ENCODE assay signal across 28 cellular contexts in genomic region chr2:86397989-86398388, GRCh38. TPM values are rescaled to one million over a fixed set of nuclear protein-coding genes. Genes with fewer than 3 reads are reported as not detected.
DNase-seq lines count a peak whose midpoint lies in the region; ATAC-seq, FAIRE-seq and TF ChIP-seq lines count a peak whose summit lies in the region.
"Had no signal": no experiment of that assay in that cellular context is flagged by ENCODE, and none has a peak within 500 bp of the region (broad histone marks: within the 10 kb centered on the region; RNA-seq: fewer than 3 reads in every experiment).

No MANE protein-coding gene starts in this region.

- H3K9me1 ChIP-seq in K562 (ENCODE audit: control insufficient read depth, insufficient read depth, low read length), result no peaks in the 10 kb centered on the region

- H3K4me2 ChIP-seq in OCI-LY3 (ENCODE audit: low read length) (no peak overlapping the region), K562 (ENCODE audit: insufficient read depth, low read length) (peak overlapping the region; percentile 44)

- H3K79me2 ChIP-seq in OCI-LY3 (ENCODE audit: low read length) (no peaks in the 10 kb centered on the region), K562 (ENCODE audit: control insufficient read depth, insufficient read depth, low read length) (no peaks in the 10 kb centered on the region)

- peak overlapping the region; percentile 42; the same call in 1 of the 2 replicates for H2AFZ ChIP-seq in OCI-LY3 (ENCODE audit: low read depth, low read length)
- peak overlapping the region; percentile 29; the same call in 1 of the 2 replicates for H2AFZ ChIP-seq in K562 (ENCODE audit: low read depth, low read length)

- POLR2A ChIA-PET in K562 (lab: Yijun Ruan, JAX), result interaction anchor here (1.8 kb wide), 1 partner anchor 43 kb away, joined by 6 read pairs; the partner anchor contains the start of gene KDM3A

- TF ChIP-seq POLR2A in K562 (conservative IDR thresholded peaks at IDR 0.05), result no peak
- TF ChIP-seq POLR2A in GM12892 (IDR thresholded peaks at IDR 0.05; ENCODE audit: low read depth, low read length), result no peak

- H3K4me3 ChIP-seq in OCI-LY3 (ENCODE audit: low read length) (no peak overlapping the region), K562 (no peak overlapping the region)
- H3K4me3 ChIP-seq: gastrocnemius medialis, lower lobe of right lung, psoas muscle, uterus had no signal

- H3K36me3 ChIP-seq in OCI-LY3 (replicated peaks; ENCODE audit: low read depth, low read length) (no peaks in the 10 kb centered on the region), K562 (ENCODE audit: control insufficient read depth, insufficient read depth, low read length) (no peaks in the 10 kb centered on the region)
- H3K36me3 ChIP-seq: gastrocnemius medialis, lower lobe of right lung, neutrophil, uterus had no signal

- in situ Hi-C loops in K562 (cut with MboI), result loop anchor here (25.0 kb wide), 1 partner anchor 664 kb away; no protein-coding TSS in a partner anchor

- intact Hi-C loops in K562 (cut with micrococcal nuclease), result loop anchor here (2.0 to 5.0 kb wide), 2 partner anchors 44 to 405 kb away; partner anchors contain the start of gene KDM3A

- H4K20me1 ChIP-seq in OCI-LY3 (ENCODE audit: insufficient read depth, low read length) (no peaks in the 10 kb centered on the region), K562 (replicated peaks; ENCODE audit: control insufficient read depth, insufficient read depth, low read length) (no peaks in the 10 kb centered on the region)

- H3K4me1 ChIP-seq in OCI-LY3 (ENCODE audit: low read length) (peaks cover 11% of the 10 kb centered on the region; the same call in 1 of the 2 replicates), K562 (replicated peaks in 1 of 2; ENCODE audit: control insufficient read depth in 2 of 2, insufficient read depth in 2 of 2, low read length in 2 of 2) (peaks cover 0 to 9% of the 10 kb centered on the region in 2 experiments; a peak in 1 of 5 replicates)
- H3K4me1 ChIP-seq: uterus had no signal

- no TSS peak for BruUV-seq in K562 (replicated peaks; lab: Mats Ljungman, UMichigan)

- DNase-seq in ELF-1 (ENCODE audit: low read depth, low spot score), result peak; percentile 42
- DNase-seq in K562 (ENCODE audit: extremely low read depth in 1 of 4, low spot score in 3 of 4), result peak; percentile 40 to 62 (median 50)
- no peak for DNase-seq in globus pallidus (ENCODE audit: low spot score)
- DNase-seq in NCI-H2227 (lab: John Stamatoyannopoulos, UW; ENCODE audit: unreplicated experiment), result no peak
- no peak for DNase-seq in GM12892 (ENCODE audit: insufficient read length)
- DNase-seq: ACHN; activated B cell treated with CpG ODN at 0.5 μM for 24 hours; activated CD4-positive, alpha-beta T cell treated with anti-CD3 and anti-CD28 coated beads, Interleukin-2, amount 50 U/mL, for 48 hours; activated naive CD8-positive, alpha-beta T cell treated with anti-CD3 and anti-CD28 coated beads for 36 hours; C1 segment of cervical spinal cord; effector CD8-positive, alpha-beta T cell; gastrocnemius medialis; lower lobe of right lung; NCI-H1092 treated with DMSO at 0.1 percent for 48 hours; NCI-H2081; NCI-H446 treated with DMSO at 0.1 percent for 48 hours; psoas muscle; stimulated activated CD4-positive, alpha-beta T cell treated with anti-CD3 and anti-CD28 coated beads, Interleukin-1b, Interleukin-23, amount 100 ng/mL, for 48 hours; uterus had no signal

- no peak overlapping the region for H3K9ac ChIP-seq in OCI-LY3 (ENCODE audit: low read length)
- no peak overlapping the region for H3K9ac ChIP-seq in K562 (ENCODE audit: insufficient read depth in 1 of 2, low read depth in 2 of 2, low read length in 2 of 2)

- H3K27ac ChIP-seq in OCI-LY3 (ENCODE audit: low read length) (no peak overlapping the region), K562 (ENCODE audit: extremely low read depth, low read depth, low read length) (no peak overlapping the region)
- H3K27ac ChIP-seq: gastrocnemius medialis, lower lobe of right lung, neutrophil, psoas muscle, uterus had no signal

- no peak for TF ChIP-seq CTCF in OCI-LY3 (IDR thresholded peaks at IDR 0.05; ENCODE audit: low read depth, low read length)
- TF ChIP-seq CTCF in K562 (IDR thresholded peaks at IDR 0.05 in 2 of 3, conservative IDR thresholded peaks at IDR 0.05 in 1 of 3; ENCODE audit: insufficient read depth in 2 of 3, low read depth in 1 of 3, low read length in 3 of 3), result no peak

- ATAC-seq in HG02759 (IDR thresholded peaks at IDR 0.05; ENCODE audit: unreplicated experiment) (peak; percentile 46), K562 (peak; percentile 79), HG03565 (IDR thresholded peaks at IDR 0.05; ENCODE audit: unreplicated experiment) (no peak)
- ATAC-seq: esophagus mucosa, gastrocnemius medialis, lower lobe of right lung had no signal

- H3K9me3 ChIP-seq in OCI-LY3 (ENCODE audit: insufficient read depth, low read length) (no peaks in the 10 kb centered on the region), K562 (replicated peaks; ENCODE audit: control insufficient read depth, insufficient read depth, low read depth, low read length) (no peaks in the 10 kb centered on the region)
- H3K9me3 ChIP-seq: gastrocnemius medialis, lower lobe of right lung, neutrophil, psoas muscle, uterus had no signal

- CTCF ChIA-PET in K562 (lab: Yijun Ruan, JAX; ENCODE audit: low intra/inter-chr PET ratio), result interaction anchor here (0.7 kb wide), 1 partner anchor 38 kb away, joined by 3 read pairs; no protein-coding TSS in a partner anchor

- TF ChIP-seq RAD21 in K562 (CRISPR knock-in tag; conservative IDR thresholded peaks at IDR 0.05 in 1 of 2, IDR thresholded peaks at IDR 0.05 in 1 of 2), result no peak

- H3K27me3 ChIP-seq in OCI-LY3 (ENCODE audit: low read depth, low read length) (0 out of 2 replicates have a peak, but pooled peaks cover 6% of the 10 kb centered on the region), K562 (ENCODE audit: control insufficient read depth in 2 of 2, insufficient read depth in 2 of 2, low read length in 2 of 2) (no peaks in the 10 kb centered on the region; a peak in 3 of 5 replicates)
- H3K27me3 ChIP-seq: gastrocnemius medialis, neutrophil, uterus had no signal

- peak; percentile 55 for TF ChIP-seq EP300 in K562 (IDR thresholded peaks at IDR 0.05; ENCODE audit: low read length)

- peak; percentile 60 for FAIRE-seq in K562 (lab: Jason Lieb, UNC)
- FAIRE-seq in GM12892 (lab: Jason Lieb, UNC), result no peak
- FAIRE-seq: D721Med, GM19239, H54, keratinocyte had no signal

- 1% methylated on average over 6 of the region's 6 CpGs for WGBS in K562 (ENCODE audit: insufficient coverage, low coverage, missing lambda C conversion rate)

TF ChIP-seq in K562, 482 proteins besides CTCF, POLR2A, EP300 and RAD21 (continues in another document):
- no peak for TF ChIP-seq GATAD2A (IDR thresholded peaks at IDR 0.05)
- peak; percentile 21; the same call in 1 of the 2 replicates for TF ChIP-seq NCOR1 (IDR thresholded peaks at IDR 0.05)
- TF ChIP-seq ZNF408 (CRISPR knock-in tag; IDR thresholded peaks at IDR 0.05; ENCODE audit: low read depth), result no peak
- no peak for TF ChIP-seq ZNF77 (CRISPR knock-in tag; IDR thresholded peaks at IDR 0.05)
- no peak for TF ChIP-seq ZKSCAN1 (IDR thresholded peaks at IDR 0.05; ENCODE audit: low read depth, low read length)
- TF ChIP-seq CREB3L1 (IDR thresholded peaks at IDR 0.05; ENCODE audit: borderline replicate concordance, low read depth), result no peak
- no peak for TF ChIP-seq NFE2 (IDR thresholded peaks at IDR 0.05; ENCODE audit: low read depth)
- TF ChIP-seq SMARCE1 (IDR thresholded peaks at IDR 0.05), result peak; percentile 23; the same call in 1 of the 2 replicates
- TF ChIP-seq PHF20 (IDR thresholded peaks at IDR 0.05; ENCODE audit: partially characterized antibody), result no peak
- no peak for TF ChIP-seq SNRNP70 (optimal IDR thresholded peaks at IDR 0.05; ENCODE audit: low read depth, low read length)

RNA-seq across cellular contexts. Expression of gene KDM3A, which starts 43.2 kb away (rescaled TPM):
- total RNA-seq in K562 (2011; cell fraction: chromatin; rRNA removed; ENCODE audit: low replicate concordance), result 103 and 245 TPM in 2 replicates
- 51.0 and 66.5 TPM in 2 replicates for total RNA-seq in K562 (2011; cell fraction: nucleolus; rRNA removed)
- total RNA-seq in K562 (2011; cell fraction: nucleoplasm; rRNA removed), result 131 and 168 TPM in 2 replicates
- total RNA-seq in K562 (2014; rRNA removed), result 20.5 and 23.2 TPM in 2 replicates
- total RNA-seq in K562 (2014; rRNA removed; fragmentation: Illumina TruSeq; extraction: Trizol), result 24.8 and 28.7 TPM in 2 replicates
- 21.7 and 24.5 TPM in 2 replicates for total RNA-seq in K562 (2015; rRNA removed; fragmentation: Illumina TruSeq; extraction: Trizol)
- 36.9 and 37.9 TPM in 2 replicates for total RNA-seq in K562 (2021)
- polyA plus RNA-seq in K562 (2011; rRNA removed), result 54.3 and 95.4 TPM in 2 replicates
- polyA plus RNA-seq in K562 (2011; cell fraction: cytosol; rRNA removed), result 18.7 and 27.9 TPM in 2 replicates
- polyA plus RNA-seq in K562 (2011; cell fraction: nucleus; rRNA removed), result 94.1 and 101 TPM in 2 replicates
- polyA plus RNA-seq in K562 (2012), result 24.0 and 33.7 TPM in 2 replicates
- 23.5 and 26.7 TPM in 2 replicates for polyA plus RNA-seq in K562 (2014; fragmentation: Illumina TruSeq; extraction: Trizol)
- 10 to 100 TPM in 1 of 2 experiments, 1 to 10 TPM in 1; 7.5 to 11.7 TPM for polyA plus RNA-seq in K562 (2014; fragmentation: Nextera tagmentation; extraction: Ambion mirVana)
- polyA plus RNA-seq in K562 (2014; rRNA removed), result 26.2 and 31.5 TPM in 2 replicates
- polyA minus RNA-seq in K562 (2011; rRNA and poly(A)+ RNA removed), result 122 and 168 TPM in 2 replicates
- 40.0 and 58.0 TPM in 2 replicates for polyA minus RNA-seq in K562 (2011; cell fraction: cytosol; rRNA and poly(A)+ RNA removed)
- polyA minus RNA-seq in K562 (2011; cell fraction: nucleus; rRNA and poly(A)+ RNA removed), result 89.4 and 102 TPM in 2 replicates
- polyA plus RNA-seq in GM12892 (2012; ENCODE audit: missing spikeins), result 54.8 TPM

Comparison
In these comparisons a context has a peak if more than half of its experiments do, and no peak if none do; other contexts are left out.
1. DNase-seq: peak in ELF-1 (single experiment) and K562 (4 of 4); none in globus pallidus (single experiment), NCI-H2227 (single experiment) and GM12892 (single experiment).